8 cellular contexts compared by ENCODE assay signal in the genomic region with DNA sequence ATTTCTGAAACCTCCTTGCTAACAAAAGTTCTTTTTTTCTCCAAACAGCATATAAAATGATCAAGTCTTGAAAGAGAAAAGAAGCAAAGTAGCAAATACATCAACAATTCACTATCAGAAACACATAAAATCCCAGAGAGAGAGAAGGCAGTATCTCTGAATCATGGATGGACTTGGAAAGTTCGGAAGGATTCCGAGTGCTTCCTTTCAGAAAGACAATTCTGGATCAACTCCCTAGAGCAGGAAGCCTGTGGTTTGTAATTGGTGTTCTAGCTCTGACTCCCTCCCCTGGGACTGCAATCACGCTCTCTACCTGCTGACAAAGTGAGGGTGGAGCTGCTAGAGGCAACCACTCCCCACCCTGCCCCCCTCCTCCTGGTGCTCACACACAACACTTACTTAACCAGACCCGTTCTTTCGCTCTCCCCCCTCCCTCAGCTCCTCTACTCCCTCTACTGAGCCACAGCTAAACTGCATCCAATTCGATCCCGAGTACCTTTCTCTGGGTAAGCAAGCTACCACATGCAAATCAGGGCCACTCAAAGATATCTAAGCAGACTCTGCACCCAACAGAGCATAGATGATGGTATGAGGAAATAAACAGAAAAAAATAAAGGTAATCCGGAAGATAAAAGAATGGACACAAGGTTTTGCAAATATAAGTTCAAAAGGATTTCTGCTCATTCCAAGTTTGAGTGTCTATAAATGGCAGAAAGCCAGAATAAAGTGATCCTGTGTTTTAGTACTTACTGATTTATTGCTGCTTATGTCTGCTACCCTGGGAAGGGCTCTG. TPM values are rescaled to one million over a fixed set of nuclear protein-coding genes. Genes with fewer than 3 reads are reported as not detected.
DNase-seq lines count a peak whose midpoint lies in the region; ATAC-seq and TF ChIP-seq lines count a peak whose summit lies in the region.

Gene RNF43, minus strand, starts transcription at position 235 of the 793 bp plus-strand sequence. CDS start 1,957 bp downstream, outside the sequence.

- peaks cover 15% of the 10 kb centered on the region for H3K4me1 ChIP-seq in CD8-positive, alpha-beta T cell (ENCODE audit: insufficient read depth, low read length)
- peaks cover 5% of the 10 kb centered on the region for H3K4me1 ChIP-seq in lower lobe of right lung

- H3K4me1 Mint-ChIP-seq in CD8-positive, alpha-beta T cell (ENCODE audit: low read depth): peaks cover 17% of the 10 kb centered on the region
- H3K4me1 Mint-ChIP-seq in activated CD4-positive, alpha-beta memory T cell treated with anti-CD3 and anti-CD28 coated beads for 36 hours (ENCODE audit: low read depth): peaks cover 24% of the 10 kb centered on the region

- H3K4me3 Mint-ChIP-seq in CD8-positive, alpha-beta T cell: no peak within 1 kb of the TSS
- peak within 1 kb of the TSS; percentile 24 for H3K4me3 Mint-ChIP-seq in activated CD4-positive, alpha-beta memory T cell treated with anti-CD3 and anti-CD28 coated beads for 36 hours

- POLR2A ChIA-PET in CD8-positive, alpha-beta T cell (lab: Charles Lee): interaction anchor here (0.6 to 1.6 kb wide), 10 partner anchors 64 to 100 kb away, joined by 3 to 34 read pairs (median 7); partner anchors contain the start of genes SUPT4H1 and TSPOAP1
- POLR2A ChIA-PET in activated CD4-positive, alpha-beta memory T cell treated with anti-CD3 and anti-CD28 coated beads for 36 hours (lab: Charles Lee): interaction anchor here (0.5 to 2.2 kb wide), 13 partner anchors 29 to 205 kb away, joined by 3 to 22 read pairs (median 8); partner anchors contain the start of genes SUPT4H1 and TSPOAP1

- peak; percentile 70 to 96 (median 82) for DNase-seq in CD8-positive, alpha-beta T cell
- DNase-seq in NCI-H69 (lab: John Stamatoyannopoulos, UW) (peak; percentile 98), lower lobe of right lung (peak; percentile 95)
- DNase-seq in activated CD4-positive, alpha-beta memory T cell treated with anti-CD3 and anti-CD28 coated beads for 36 hours: peak; percentile 93
- DNase-seq in effector CD4-positive, alpha-beta T cell: peak; percentile 80
- DNase-seq in stimulated activated CD4-positive, alpha-beta T cell treated with anti-CD3 and anti-CD28 coated beads, TNF-alpha, amount 100 ng/mL, for 24 hours (ENCODE audit: low read depth in 3 of 3): peak; percentile 69 to 82 (median 76)

- CTCF ChIA-PET in CD8-positive, alpha-beta T cell (lab: Charles Lee): interaction anchor here (0.6 to 5.9 kb wide), 26 partner anchors 10 to 586 kb away, joined by 3 to 109 read pairs (median 4); partner anchors contain the start of gene SUPT4H1
- CTCF ChIA-PET in activated CD4-positive, alpha-beta memory T cell treated with anti-CD3 and anti-CD28 coated beads for 36 hours (lab: Charles Lee): interaction anchor here (0.6 to 10.3 kb wide), 34 partner anchors 9 to 218 kb away, joined by 3 to 133 read pairs (median 6); partner anchors contain the start of genes HSF5, MTMR4, SUPT4H1 and TSPOAP1

- peak; percentile 100 for ATAC-seq in CD8-positive, alpha-beta T cell
- ATAC-seq in GM19438 (IDR thresholded peaks at IDR 0.05; ENCODE audit: low read depth, unreplicated experiment) (peak; percentile 95), HG03565 (IDR thresholded peaks at IDR 0.05; ENCODE audit: unreplicated experiment) (peak; percentile 76), lower lobe of right lung (peak; percentile 99 to 100)

- no peak within 1 kb of the TSS for H3K4me3 ChIP-seq in CD8-positive, alpha-beta T cell (ENCODE audit: low read depth, low read length)
- peak within 1 kb of the TSS; percentile 48 for H3K4me3 ChIP-seq in lower lobe of right lung

- no peak within 1 kb of the TSS for H3K27ac ChIP-seq in CD8-positive, alpha-beta T cell (ENCODE audit: low read depth, low read length)
- peak within 1 kb of the TSS; percentile 77 for H3K27ac ChIP-seq in lower lobe of right lung

- H3K36me3 Mint-ChIP-seq in CD8-positive, alpha-beta T cell: peaks cover 3% of the 10 kb centered on the region
- H3K36me3 Mint-ChIP-seq in activated CD4-positive, alpha-beta memory T cell treated with anti-CD3 and anti-CD28 coated beads for 36 hours: no peaks in the 10 kb centered on the region

- no peaks in the 10 kb centered on the region for H3K27me3 Mint-ChIP-seq in CD8-positive, alpha-beta T cell (ENCODE audit: low read depth)
- H3K27me3 Mint-ChIP-seq in activated CD4-positive, alpha-beta memory T cell treated with anti-CD3 and anti-CD28 coated beads for 36 hours: no peaks in the 10 kb centered on the region

- H3K9me3 Mint-ChIP-seq in CD8-positive, alpha-beta T cell: no peaks in the 10 kb centered on the region
- no peaks in the 10 kb centered on the region for H3K9me3 Mint-ChIP-seq in activated CD4-positive, alpha-beta memory T cell treated with anti-CD3 and anti-CD28 coated beads for 36 hours

- peak; percentile 75 for TF ChIP-seq CTCF in CD8-positive, alpha-beta T cell (IDR thresholded peaks at IDR 0.05)
- peak; percentile 66 for TF ChIP-seq CTCF in lower lobe of right lung (IDR thresholded peaks at IDR 0.05)

- peak within 1 kb of the TSS; percentile 3 for H3K27ac Mint-ChIP-seq in CD8-positive, alpha-beta T cell
- peak within 1 kb of the TSS; percentile 24 for H3K27ac Mint-ChIP-seq in activated CD4-positive, alpha-beta memory T cell treated with anti-CD3 and anti-CD28 coated beads for 36 hours

- H3K9me3 ChIP-seq in CD8-positive, alpha-beta T cell (ENCODE audit: low read length): no peaks in the 10 kb centered on the region
- H3K9me3 ChIP-seq in lower lobe of right lung: no peaks in the 10 kb centered on the region

- no peaks in the 10 kb centered on the region for H3K36me3 ChIP-seq in CD8-positive, alpha-beta T cell (ENCODE audit: insufficient read depth, low read length)
- no peaks in the 10 kb centered on the region for H3K36me3 ChIP-seq in lower lobe of right lung

- no peaks in the 10 kb centered on the region for H3K27me3 ChIP-seq in CD8-positive, alpha-beta T cell (ENCODE audit: insufficient read depth, low read length)
- no peaks in the 10 kb centered on the region for H3K27me3 ChIP-seq in lower lobe of right lung (ENCODE audit: low read depth)

- intact Hi-C loops in CD8-positive, alpha-beta T cell (cut with DNase I, micrococcal nuclease): loop anchor here (1.0 to 5.0 kb wide), 5 partner anchors 65 to 168 kb away; partner anchors contain the start of gene SUPT4H1 (in 2 of the 2)
- intact Hi-C loops in activated CD4-positive, alpha-beta memory T cell treated with anti-CD3 and anti-CD28 coated beads for 36 hours (cut with micrococcal nuclease): loop anchor here (1.0 to 5.0 kb wide), 6 partner anchors 35 to 115 kb away; no protein-coding TSS in a partner anchor
- intact Hi-C loops in lower lobe of right lung (cut with DNase I): no loop called here

RNA-seq across cellular contexts. Expression of gene RNF43, which starts in this region (rescaled TPM):
- 1 to 10 TPM in 1 of 2 experiments, under 1 TPM in 1; 0.61 to 1.0 TPM for total RNA-seq in CD8-positive, alpha-beta T cell
- under 1 TPM; 0.39 to 0.93 TPM for total RNA-seq in activated CD4-positive, alpha-beta memory T cell treated with anti-CD3 and anti-CD28 coated beads for 36 hours
- total RNA-seq in lower lobe of right lung: 9.7 TPM

Comparison
In these comparisons a context has a peak if more than half of its experiments do, and no peak if none do; other contexts are left out.
1. Peak in DNase-seq in activated CD4-positive, alpha-beta memory T cell treated with anti-CD3 and anti-CD28 coated beads for 36 hours; RNA of the gene not detected or under 1 TPM.